Comparison of ENCODE assay signal across 8 cellular contexts in the genomic region with DNA sequence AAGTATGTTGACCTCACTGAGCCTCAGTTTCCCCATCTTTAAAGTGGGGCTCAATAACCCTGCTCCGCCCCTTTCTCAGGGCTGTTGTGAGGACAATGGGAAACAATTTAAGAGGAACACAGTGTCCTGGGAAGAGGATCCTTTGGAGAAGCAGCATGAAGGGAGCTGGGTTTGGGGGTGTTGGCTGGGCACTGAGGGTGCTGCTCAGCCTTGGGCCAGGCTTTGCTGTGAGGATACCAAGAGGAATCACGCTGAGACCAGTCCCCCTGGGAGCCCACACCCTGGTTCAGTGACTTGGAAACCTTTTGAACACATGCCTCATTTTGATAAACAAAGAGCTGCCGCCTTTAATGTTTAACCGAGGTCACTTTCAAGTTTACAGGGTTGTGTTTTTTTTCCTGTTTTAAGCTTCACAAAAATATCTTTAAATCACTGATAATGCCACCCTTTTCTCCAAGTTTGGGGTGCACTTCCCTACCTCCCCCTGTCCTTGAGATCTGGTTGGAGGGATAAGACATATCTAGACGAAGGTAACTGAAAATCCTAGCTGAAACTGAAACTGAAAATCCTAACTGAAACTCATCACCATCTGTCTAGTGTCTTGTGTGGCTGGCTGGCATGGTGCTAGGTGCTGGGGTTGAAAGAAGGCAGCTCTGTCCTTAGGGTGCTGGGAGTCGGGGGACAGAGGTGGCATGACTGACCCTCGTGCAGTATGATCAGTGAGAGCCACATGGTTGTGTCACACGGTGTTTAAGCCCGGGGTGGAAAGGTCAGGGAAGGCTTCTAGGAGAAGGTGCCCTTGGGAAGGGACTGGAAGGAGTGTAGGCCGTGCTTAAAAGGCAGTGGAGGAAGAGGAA. TPM values are rescaled to one million over a fixed set of nuclear protein-coding genes. Genes with fewer than 3 reads are reported as not detected.
DNase-seq lines count a peak whose midpoint lies in the region; ATAC-seq and TF ChIP-seq lines count a peak whose summit lies in the region.

No MANE protein-coding gene starts in this region.

- H3K27ac Mint-ChIP-seq in activated naive CD4-positive, alpha-beta T cell treated with anti-CD3 and anti-CD28 coated beads, Interleukin-2, amount 50 U/mL, for 72 hours = peak overlapping the region; percentile 45 to 90

- H3K9me3 Mint-ChIP-seq in activated naive CD4-positive, alpha-beta T cell treated with anti-CD3 and anti-CD28 coated beads, Interleukin-2, amount 50 U/mL, for 72 hours = no peaks in the 10 kb centered on the region

- H3K36me3 Mint-ChIP-seq in activated naive CD4-positive, alpha-beta T cell treated with anti-CD3 and anti-CD28 coated beads, Interleukin-2, amount 50 U/mL, for 72 hours = no peaks in the 10 kb centered on the region

- no peaks in the 10 kb centered on the region for H3K9me3 ChIP-seq in left lung

- no peaks in the 10 kb centered on the region for H3K27me3 ChIP-seq in left lung

- TF ChIP-seq CTCF in GM12864 (IDR thresholded peaks at IDR 0.05; ENCODE audit: low read depth, low read length, missing control alignments) = no peak
- TF ChIP-seq CTCF in left lung (IDR thresholded peaks at IDR 0.05) = no peak

- ATAC-seq in GM21528 (IDR thresholded peaks at IDR 0.05; ENCODE audit: low FRiP score, unreplicated experiment) = peak; percentile 62
- peak; percentile 71 for ATAC-seq in activated naive CD4-positive, alpha-beta T cell treated with anti-CD3 and anti-CD28 coated beads, Interleukin-2, amount 50 U/mL, for 72 hours
- no peak for ATAC-seq in left lung

- H3K36me3 ChIP-seq in left lung = no peaks in the 10 kb centered on the region

- H3K4me3 ChIP-seq in GM12864 (ENCODE audit: low read depth, low read length) (peak overlapping the region; percentile 67), left lung (peak overlapping the region in 1 of 2 donors; percentile 55)
- H3K4me3 ChIP-seq in Jurkat, Clone E6-1 (ENCODE audit: low read length) = peak overlapping the region; percentile 80

- H3K4me1 ChIP-seq in left lung = peaks cover 6 to 26% of the 10 kb centered on the region in 2 donors

- DNase-seq in GM12864 (ENCODE audit: low read depth) = peak; percentile 59
- peak; percentile 75 for DNase-seq in Jurkat, Clone E6-1 (ENCODE audit: low read depth, low spot score)
- DNase-seq in activated naive CD4-positive, alpha-beta T cell treated with anti-CD3 and anti-CD28 coated beads, Interleukin-2, amount 50 U/mL, for 72 hours (ENCODE audit: low spot score in 2 of 2) = peak in 1 of 2 donors; percentile 30
- DNase-seq in left lung = peak; percentile 30 to 38
- DNase-seq in substantia nigra (lab: John Stamatoyannopoulos, UW) = no peak
- DNase-seq in NCI-H1417 (lab: John Stamatoyannopoulos, UW) = no peak
- no peak for DNase-seq in NCI-H226

- H3K27ac ChIP-seq in left lung (peak overlapping the region; percentile 91), substantia nigra (ENCODE audit: low read depth, low read length, poor library complexity, severe bottlenecking) (peak overlapping the region; percentile 80)

- intact Hi-C loops in left lung (cut with DNase I) = no loop called here

RNA-seq across cellular contexts. Expression of a gene that starts 27.7 kb away (rescaled TPM):
- 8.2 TPM for polyA plus RNA-seq in Jurkat, Clone E6-1 (2012; ENCODE audit: insufficient read depth, insufficient read length)
- 1 to 10 TPM; 4.4 to 5.0 TPM for total RNA-seq in activated naive CD4-positive, alpha-beta T cell treated with anti-CD3 and anti-CD28 coated beads, Interleukin-2, amount 50 U/mL, for 72 hours
- total RNA-seq in left lung = 1 to 10 TPM; 5.2 to 5.6 TPM

RNA-seq across cellular contexts. Expression of a gene that starts 38.2 kb away (rescaled TPM):
- 95.3 TPM for polyA plus RNA-seq in Jurkat, Clone E6-1 (2012; ENCODE audit: insufficient read depth, insufficient read length)
- 10 to 100 TPM; 57.1 to 77.4 TPM for total RNA-seq in activated naive CD4-positive, alpha-beta T cell treated with anti-CD3 and anti-CD28 coated beads, Interleukin-2, amount 50 U/mL, for 72 hours
- total RNA-seq in left lung = 100 to 1,000 TPM in 1 of 2 donors, 10 to 100 TPM in 1; 81.4 to 110 TPM

RNA-seq across cellular contexts. Expression of a gene that starts 43.6 kb away (rescaled TPM):
- polyA plus RNA-seq in Jurkat, Clone E6-1 (2012; ENCODE audit: insufficient read depth, insufficient read length) = 0.21 TPM
- 10 to 100 TPM; 13.5 to 17.7 TPM for total RNA-seq in activated naive CD4-positive, alpha-beta T cell treated with anti-CD3 and anti-CD28 coated beads, Interleukin-2, amount 50 U/mL, for 72 hours
- 10 to 100 TPM; 17.1 to 37.3 TPM for total RNA-seq in left lung

Comparison
In these comparisons a context has a peak if more than half of its experiments do, and no peak if none do; other contexts are left out.
1. DNase-seq: peak in GM12864 (single experiment), Jurkat, Clone E6-1 (single experiment) and left lung (2 of 2); none in substantia nigra (0 of 49), NCI-H1417 (0 of 3) and NCI-H226 (single experiment).